ENCODE assay signal across 10 cellular contexts in the genomic region with DNA sequence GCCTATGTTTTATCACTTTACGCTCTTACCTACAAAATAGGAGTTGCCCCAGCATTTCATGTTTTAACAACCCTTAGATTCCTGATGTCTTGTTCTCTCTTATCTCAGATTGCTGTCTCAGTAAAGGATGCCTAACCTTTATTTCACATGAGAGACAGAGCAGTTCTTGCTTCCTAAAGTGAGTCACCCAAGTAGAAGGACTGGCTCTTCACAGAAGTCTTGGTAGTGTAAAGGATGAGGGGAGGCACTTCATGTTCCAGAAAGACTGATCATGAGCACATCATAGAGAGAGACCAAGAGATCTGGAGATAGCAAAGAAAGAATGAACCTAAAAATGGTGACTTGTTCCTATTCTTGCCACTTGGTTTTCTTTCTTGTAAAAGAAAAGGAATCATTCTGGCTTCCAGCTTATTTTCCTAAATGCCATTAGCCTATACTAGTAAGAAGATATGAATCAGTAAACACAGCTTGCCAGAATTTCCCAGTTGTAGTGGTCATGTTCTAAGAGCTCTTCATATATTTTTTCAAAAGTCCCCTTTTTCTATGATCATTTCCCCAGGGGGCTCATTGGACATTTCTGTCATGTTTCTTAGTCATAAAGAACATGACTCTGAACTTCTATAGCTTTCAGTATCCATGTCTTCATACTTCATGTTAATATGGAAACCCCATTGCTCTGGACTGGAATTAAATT. TPM values are rescaled to one million over a fixed set of nuclear protein-coding genes. Genes with fewer than 3 reads are reported as not detected.
DNase-seq lines count a peak whose midpoint lies in the region; ATAC-seq and FAIRE-seq lines count a peak whose summit lies in the region.
"Had no signal": no experiment of that assay in that cellular context is flagged by ENCODE, and none has a peak within 500 bp of the region (broad histone marks: within the 10 kb centered on the region; RNA-seq: fewer than 3 reads in every experiment).

No MANE protein-coding gene starts in this region.

- in situ Hi-C loops in G401 (cut with HindIII; ENCODE audit: low sequenced_read_pairs): no loop called here

- no peak overlapping the region for H2AFZ ChIP-seq in ACC112 (ENCODE audit: low read length, unreplicated experiment)

- no peak overlapping the region for H3K27ac Mint-ChIP-seq in activated T-helper 17 cell treated with anti-CD3 and anti-CD28 coated beads, Interleukin-2, amount 50 U/mL, for 72 hours

- peaks cover 29% of the 10 kb centered on the region for H3K36me3 Mint-ChIP-seq in activated T-helper 17 cell treated with anti-CD3 and anti-CD28 coated beads, Interleukin-2, amount 50 U/mL, for 72 hours (ENCODE audit: low read depth)

- no peaks in the 10 kb centered on the region for H3K27me3 Mint-ChIP-seq in activated T-helper 17 cell treated with anti-CD3 and anti-CD28 coated beads, Interleukin-2, amount 50 U/mL, for 72 hours

- H3K27ac ChIP-seq in ACC112 (ENCODE audit: low read depth, low read length): peak overlapping the region; percentile 6; the same call in 1 of the 2 replicates
- H3K27ac ChIP-seq: BLaER1 had no signal

- peaks cover 9% of the 10 kb centered on the region for H3K36me3 ChIP-seq in ACC112 (ENCODE audit: insufficient read depth, low read length)

- peak; percentile 49 for FAIRE-seq in GM19239 (lab: Jason Lieb, UNC)
- no peak for FAIRE-seq in urothelium cell line (lab: Jason Lieb, UNC)

- peaks cover 16% of the 10 kb centered on the region for H3K4me1 ChIP-seq in ACC112 (ENCODE audit: control insufficient read depth, insufficient read depth, low read length, unreplicated experiment)
- H3K4me1 ChIP-seq: BLaER1 had no signal

- H3K79me2 ChIP-seq in ACC112 (ENCODE audit: control insufficient read depth, insufficient read depth, low read length, unreplicated experiment): no peaks in the 10 kb centered on the region

- H3K4me3 Mint-ChIP-seq in activated T-helper 17 cell treated with anti-CD3 and anti-CD28 coated beads, Interleukin-2, amount 50 U/mL, for 72 hours: no peak overlapping the region

- H3K27me3 ChIP-seq in ACC112 (ENCODE audit: insufficient read depth, low read length): no peaks in the 10 kb centered on the region
- H3K27me3 ChIP-seq: BLaER1 had no signal

- no peak overlapping the region for H3K4me3 ChIP-seq in ACC112 (ENCODE audit: low read depth, low read length)
- H3K4me3 ChIP-seq: BLaER1 had no signal

- no peak for DNase-seq in GM19239 (ENCODE audit: insufficient read length, low spot score)
- DNase-seq in urothelium cell line (ENCODE audit: low spot score): no peak
- no peak for DNase-seq in SIG-M5 (lab: John Stamatoyannopoulos, UW)
- DNase-seq in NCI-H748 treated with DMSO at 0.1 percent for 48 hours (lab: John Stamatoyannopoulos, UW): no peak
- DNase-seq in G401 (ENCODE audit: low spot score): no peak
- DNase-seq: mesendoderm had no signal

- ATAC-seq in HG02943 (IDR thresholded peaks at IDR 0.05; ENCODE audit: low read depth, unreplicated experiment): peak; percentile 71
- peak; percentile 51 for ATAC-seq in activated T-helper 17 cell treated with anti-CD3 and anti-CD28 coated beads, Interleukin-2, amount 50 U/mL, for 72 hours (replicated peaks)

- no peaks in the 10 kb centered on the region for H3K9me3 Mint-ChIP-seq in activated T-helper 17 cell treated with anti-CD3 and anti-CD28 coated beads, Interleukin-2, amount 50 U/mL, for 72 hours

- H3K4me1 Mint-ChIP-seq in activated T-helper 17 cell treated with anti-CD3 and anti-CD28 coated beads, Interleukin-2, amount 50 U/mL, for 72 hours: peaks cover 6% of the 10 kb centered on the region

RNA-seq across cellular contexts. Expression of a gene that starts 54.9 kb away (rescaled TPM):
- 10 to 100 TPM; 31.6 to 32.5 TPM for total RNA-seq in activated T-helper 17 cell treated with anti-CD3 and anti-CD28 coated beads, Interleukin-2, amount 50 U/mL, for 72 hours
- total RNA-seq in G401 (2014; rRNA removed; shearing (Covaris generic)): 17.2 and 30.3 TPM in 2 replicates
